Comparison of ENCODE assay signal across 1 cellular context in genomic region chr2:231961349-231962166, GRCh38.
A peak's percentile ranks its signal among the peaks of the same experiment; 100 is the strongest.
TF ChIP-seq lines count a peak whose summit lies in the region.

DIS3L2 (plus strand) TSS chr2:231961713; CDS start chr2:232014928, 53,215 bp downstream.

TF ChIP-seq in HepG2, 621 proteins besides CTCF, POLR2A, EP300 and RAD21 (continued from another document and continues in another):
- TF ChIP-seq ZBTB37 (CRISPR knock-in tag; IDR thresholded peaks at IDR 0.05) (no peak), ZFP36 (IDR thresholded peaks at IDR 0.05; ENCODE audit: borderline replicate concordance, low read depth, low read length, partially characterized antibody) (no peak), ZNF414 (CRISPR knock-in tag; IDR thresholded peaks at IDR 0.05) (peak; percentile 99), ZNF101 (CRISPR knock-in tag; IDR thresholded peaks at IDR 0.05; ENCODE audit: borderline replicate concordance, low read depth) (no peak; the same call in 1 of the 2 replicates), JUNB (CRISPR knock-in tag; IDR thresholded peaks at IDR 0.05; ENCODE audit: borderline replicate concordance) (no peak), CREB3 (CRISPR knock-in tag; IDR thresholded peaks at IDR 0.05) (peak; percentile 97), HNRNPL (IDR thresholded peaks at IDR 0.05; ENCODE audit: low read depth, low read length) (no peak), CCAR2 (optimal IDR thresholded peaks at IDR 0.05; ENCODE audit: low read depth, low read length) (no peak), JUN (CRISPR knock-in tag; IDR thresholded peaks at IDR 0.05) (peak; percentile 13; the same call in 1 of the 2 replicates), GATA4 (IDR thresholded peaks at IDR 0.05; ENCODE audit: borderline replicate concordance, low read depth) (no peak; the same call in 1 of the 2 replicates), FOXC1 (CRISPR knock-in tag; IDR thresholded peaks at IDR 0.05; ENCODE audit: borderline replicate concordance) (peak; percentile 95; the same call in 1 of the 2 replicates), SRSF9 (IDR thresholded peaks at IDR 0.05; ENCODE audit: borderline replicate concordance, insufficient read depth, low read depth, low read length, poor library complexity, severe bottlenecking) (no peak), STAT5B (CRISPR knock-in tag; IDR thresholded peaks at IDR 0.05) (peak; percentile 84), ZNF567 (CRISPR knock-in tag; IDR thresholded peaks at IDR 0.05; ENCODE audit: borderline replicate concordance) (peak; percentile 83; the same call in 1 of the 2 replicates), MATR3 (CRISPR knock-in tag; IDR thresholded peaks at IDR 0.05) (no peak), PLSCR1 (CRISPR knock-in tag; IDR thresholded peaks at IDR 0.05; ENCODE audit: borderline replicate concordance) (no peak), ZNF546 (CRISPR knock-in tag; conservative IDR thresholded peaks at IDR 0.05) (peak; percentile 83), ZFP82 (CRISPR knock-in tag; IDR thresholded peaks at IDR 0.05; ENCODE audit: borderline replicate concordance) (peak; percentile 47; the same call in 1 of the 2 replicates), DNMT1 (CRISPR knock-in tag; IDR thresholded peaks at IDR 0.05) (no peak), KLF16 (CRISPR knock-in tag; IDR thresholded peaks at IDR 0.05) (peak in 1 of 2 experiments; percentile 94; a peak in 2 of 4 replicates), PLRG1 (conservative IDR thresholded peaks at IDR 0.05) (no peak), POGZ (CRISPR knock-in tag; IDR thresholded peaks at IDR 0.05) (peak; percentile 94), ZBTB10 (CRISPR knock-in tag; IDR thresholded peaks at IDR 0.05; ENCODE audit: borderline replicate concordance) (peak; percentile 77), HOXA3 (CRISPR knock-in tag; IDR thresholded peaks at IDR 0.05) (peak; percentile 96), HINFP (CRISPR knock-in tag; IDR thresholded peaks at IDR 0.05; ENCODE audit: low read depth) (peak; percentile 85; the same call in 1 of the 2 replicates), MTF1 (CRISPR knock-in tag; IDR thresholded peaks at IDR 0.05) (peak; percentile 29; the same call in 1 of the 2 replicates), SYNCRIP (IDR thresholded peaks at IDR 0.05; ENCODE audit: insufficient read depth, low read depth, low read length) (no peak), ZNF761 (CRISPR knock-in tag; conservative IDR thresholded peaks at IDR 0.05) (peak; percentile 96), DBP (CRISPR knock-in tag; IDR thresholded peaks at IDR 0.05; ENCODE audit: not compliant biosample characterization) (peak; percentile 94), CSRNP2 (CRISPR knock-in tag; conservative IDR thresholded peaks at IDR 0.05; ENCODE audit: low read depth) (0 out of 2 replicates have a peak, but pooled peaks have one; percentile 11), MBNL3 (CRISPR knock-in tag; conservative IDR thresholded peaks at IDR 0.05) (no peak)
- TF ChIP-seq, protein P1, sequence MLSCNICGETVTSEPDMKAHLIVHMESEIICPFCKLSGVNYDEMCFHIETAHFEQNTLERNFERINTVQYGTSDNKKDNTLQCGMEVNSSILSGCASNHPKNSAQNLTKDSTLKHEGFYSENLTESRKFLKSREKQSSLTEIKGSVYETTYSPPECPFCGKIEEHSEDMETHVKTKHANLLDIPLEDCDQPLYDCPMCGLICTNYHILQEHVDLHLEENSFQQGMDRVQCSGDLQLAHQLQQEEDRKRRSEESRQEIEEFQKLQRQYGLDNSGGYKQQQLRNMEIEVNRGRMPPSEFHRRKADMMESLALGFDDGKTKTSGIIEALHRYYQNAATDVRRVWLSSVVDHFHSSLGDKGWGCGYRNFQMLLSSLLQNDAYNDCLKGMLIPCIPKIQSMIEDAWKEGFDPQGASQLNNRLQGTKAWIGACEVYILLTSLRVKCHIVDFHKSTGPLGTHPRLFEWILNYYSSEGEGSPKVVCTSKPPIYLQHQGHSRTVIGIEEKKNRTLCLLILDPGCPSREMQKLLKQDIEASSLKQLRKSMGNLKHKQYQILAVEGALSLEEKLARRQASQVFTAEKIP (CRISPR knock-in tag; IDR thresholded peaks at IDR 0.05; ENCODE audit: borderline replicate concordance): no peak
- TF ChIP-seq, protein P2, sequence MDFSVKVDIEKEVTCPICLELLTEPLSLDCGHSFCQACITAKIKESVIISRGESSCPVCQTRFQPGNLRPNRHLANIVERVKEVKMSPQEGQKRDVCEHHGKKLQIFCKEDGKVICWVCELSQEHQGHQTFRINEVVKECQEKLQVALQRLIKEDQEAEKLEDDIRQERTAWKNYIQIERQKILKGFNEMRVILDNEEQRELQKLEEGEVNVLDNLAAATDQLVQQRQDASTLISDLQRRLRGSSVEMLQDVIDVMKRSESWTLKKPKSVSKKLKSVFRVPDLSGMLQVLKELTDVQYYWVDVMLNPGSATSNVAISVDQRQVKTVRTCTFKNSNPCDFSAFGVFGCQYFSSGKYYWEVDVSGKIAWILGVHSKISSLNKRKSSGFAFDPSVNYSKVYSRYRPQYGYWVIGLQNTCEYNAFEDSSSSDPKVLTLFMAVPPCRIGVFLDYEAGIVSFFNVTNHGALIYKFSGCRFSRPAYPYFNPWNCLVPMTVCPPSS (IDR thresholded peaks at IDR 0.05): no peak
- TF ChIP-seq, protein P3, sequence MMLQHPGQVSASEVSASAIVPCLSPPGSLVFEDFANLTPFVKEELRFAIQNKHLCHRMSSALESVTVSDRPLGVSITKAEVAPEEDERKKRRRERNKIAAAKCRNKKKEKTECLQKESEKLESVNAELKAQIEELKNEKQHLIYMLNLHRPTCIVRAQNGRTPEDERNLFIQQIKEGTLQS (CRISPR knock-in tag; IDR thresholded peaks at IDR 0.05): peak; percentile 41; the same call in 1 of the 2 replicates
- TF ChIP-seq, protein P4, sequence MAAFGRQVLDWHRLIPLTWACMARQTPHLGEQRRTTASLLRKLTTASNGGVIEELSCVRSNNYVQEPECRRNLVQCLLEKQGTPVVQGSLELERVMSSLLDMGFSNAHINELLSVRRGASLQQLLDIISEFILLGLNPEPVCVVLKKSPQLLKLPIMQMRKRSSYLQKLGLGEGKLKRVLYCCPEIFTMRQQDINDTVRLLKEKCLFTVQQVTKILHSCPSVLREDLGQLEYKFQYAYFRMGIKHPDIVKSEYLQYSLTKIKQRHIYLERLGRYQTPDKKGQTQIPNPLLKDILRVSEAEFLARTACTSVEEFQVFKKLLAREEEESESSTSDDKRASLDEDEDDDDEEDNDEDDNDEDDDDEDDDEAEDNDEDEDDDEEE (CRISPR knock-in tag; IDR thresholded peaks at IDR 0.05): peak; percentile 94
- TF ChIP-seq, protein P5, sequence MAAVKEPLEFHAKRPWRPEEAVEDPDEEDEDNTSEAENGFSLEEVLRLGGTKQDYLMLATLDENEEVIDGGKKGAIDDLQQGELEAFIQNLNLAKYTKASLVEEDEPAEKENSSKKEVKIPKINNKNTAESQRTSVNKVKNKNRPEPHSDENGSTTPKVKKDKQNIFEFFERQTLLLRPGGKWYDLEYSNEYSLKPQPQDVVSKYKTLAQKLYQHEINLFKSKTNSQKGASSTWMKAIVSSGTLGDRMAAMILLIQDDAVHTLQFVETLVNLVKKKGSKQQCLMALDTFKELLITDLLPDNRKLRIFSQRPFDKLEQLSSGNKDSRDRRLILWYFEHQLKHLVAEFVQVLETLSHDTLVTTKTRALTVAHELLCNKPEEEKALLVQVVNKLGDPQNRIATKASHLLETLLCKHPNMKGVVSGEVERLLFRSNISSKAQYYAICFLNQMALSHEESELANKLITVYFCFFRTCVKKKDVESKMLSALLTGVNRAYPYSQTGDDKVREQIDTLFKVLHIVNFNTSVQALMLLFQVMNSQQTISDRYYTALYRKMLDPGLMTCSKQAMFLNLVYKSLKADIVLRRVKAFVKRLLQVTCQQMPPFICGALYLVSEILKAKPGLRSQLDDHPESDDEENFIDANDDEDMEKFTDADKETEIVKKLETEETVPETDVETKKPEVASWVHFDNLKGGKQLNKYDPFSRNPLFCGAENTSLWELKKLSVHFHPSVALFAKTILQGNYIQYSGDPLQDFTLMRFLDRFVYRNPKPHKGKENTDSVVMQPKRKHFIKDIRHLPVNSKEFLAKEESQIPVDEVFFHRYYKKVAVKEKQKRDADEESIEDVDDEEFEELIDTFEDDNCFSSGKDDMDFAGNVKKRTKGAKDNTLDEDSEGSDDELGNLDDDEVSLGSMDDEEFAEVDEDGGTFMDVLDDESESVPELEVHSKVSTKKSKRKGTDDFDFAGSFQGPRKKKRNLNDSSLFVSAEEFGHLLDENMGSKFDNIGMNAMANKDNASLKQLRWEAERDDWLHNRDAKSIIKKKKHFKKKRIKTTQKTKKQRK (IDR thresholded peaks at IDR 0.05; ENCODE audit: low read length): no peak
